Comparison of ENCODE assay signal across 8 cellular contexts in the genomic region with DNA sequence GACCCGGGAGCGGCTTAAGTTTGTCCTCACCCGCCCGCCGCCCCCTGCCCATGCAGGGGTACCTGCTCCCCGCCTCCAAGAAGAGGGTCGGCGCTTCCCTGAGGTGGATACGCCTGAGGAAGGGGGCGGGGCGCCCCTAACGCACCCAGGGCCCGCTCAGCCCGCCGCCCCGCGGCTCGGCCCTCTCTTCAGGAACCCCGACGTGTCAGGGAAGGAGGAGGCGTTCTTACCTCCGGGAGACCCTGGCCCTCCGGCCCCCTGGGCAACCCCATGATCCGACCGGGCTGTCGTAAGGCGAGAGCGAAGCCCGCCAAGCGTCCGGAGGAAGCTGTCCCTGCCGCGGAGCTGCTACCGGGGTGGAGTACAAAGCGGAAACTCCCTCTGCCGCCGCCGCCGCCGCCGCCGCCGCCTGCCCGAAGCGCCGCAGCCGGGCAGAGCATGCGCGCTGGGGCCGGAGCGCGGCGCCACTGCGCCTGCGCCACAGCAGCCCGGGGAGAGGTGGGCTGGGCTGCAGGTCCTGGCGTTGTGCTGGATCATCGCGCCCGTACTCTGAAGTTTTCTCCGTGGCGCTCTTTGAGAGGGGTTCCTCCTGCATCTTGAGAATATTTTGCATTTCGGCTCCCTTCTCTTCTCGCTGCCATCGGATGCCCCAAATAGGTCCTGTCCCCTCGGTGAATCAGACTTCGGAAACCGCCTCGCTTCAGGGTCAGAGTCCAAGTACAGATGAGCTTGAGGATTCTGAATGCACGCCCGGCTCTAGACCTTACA. TPM values are rescaled to one million over a fixed set of nuclear protein-coding genes. Genes with fewer than 3 reads are reported as not detected.
DNase-seq lines count a peak whose midpoint lies in the region; TF ChIP-seq lines count a peak whose summit lies in the region.

A gene with protein sequence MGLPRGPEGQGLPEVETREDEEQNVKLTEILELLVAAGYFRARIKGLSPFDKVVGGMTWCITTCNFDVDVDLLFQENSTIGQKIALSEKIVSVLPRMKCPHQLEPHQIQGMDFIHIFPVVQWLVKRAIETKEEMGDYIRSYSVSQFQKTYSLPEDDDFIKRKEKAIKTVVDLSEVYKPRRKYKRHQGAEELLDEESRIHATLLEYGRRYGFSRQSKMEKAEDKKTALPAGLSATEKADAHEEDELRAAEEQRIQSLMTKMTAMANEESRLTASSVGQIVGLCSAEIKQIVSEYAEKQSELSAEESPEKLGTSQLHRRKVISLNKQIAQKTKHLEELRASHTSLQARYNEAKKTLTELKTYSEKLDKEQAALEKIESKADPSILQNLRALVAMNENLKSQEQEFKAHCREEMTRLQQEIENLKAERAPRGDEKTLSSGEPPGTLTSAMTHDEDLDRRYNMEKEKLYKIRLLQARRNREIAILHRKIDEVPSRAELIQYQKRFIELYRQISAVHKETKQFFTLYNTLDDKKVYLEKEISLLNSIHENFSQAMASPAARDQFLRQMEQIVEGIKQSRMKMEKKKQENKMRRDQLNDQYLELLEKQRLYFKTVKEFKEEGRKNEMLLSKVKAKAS (minus strand): TSS at position 347 of the 768 bp plus-strand sequence. CDS start 75 bp downstream, at position 272.

- TF ChIP-seq CTCF in fibroblast of the aortic adventitia (IDR thresholded peaks at IDR 0.05; ENCODE audit: insufficient read depth, low read length) = no peak
- no peak for TF ChIP-seq CTCF in nephron progenitor cell (IDR thresholded peaks at IDR 0.05)

- H3K4me3 Mint-ChIP-seq in nephron progenitor cell = peak within 1 kb of the TSS; percentile 95
- H3K4me3 Mint-ChIP-seq in stimulated activated naive CD8-positive, alpha-beta T cell treated with anti-CD3 and anti-CD28 coated beads, Interleukin-15, Interleukin-2, amounts not matched to agents 100 ng/mL and 50 ng/mL, for 24 hours = peak within 1 kb of the TSS; percentile 93

- H3K27ac Mint-ChIP-seq in nephron progenitor cell = peak within 1 kb of the TSS; percentile 41
- peak within 1 kb of the TSS; percentile 73 for H3K27ac Mint-ChIP-seq in stimulated activated naive CD8-positive, alpha-beta T cell treated with anti-CD3 and anti-CD28 coated beads, Interleukin-15, Interleukin-2, amounts not matched to agents 100 ng/mL and 50 ng/mL, for 24 hours

- peaks cover 24% of the 10 kb centered on the region for H3K4me1 Mint-ChIP-seq in nephron progenitor cell
- H3K4me1 Mint-ChIP-seq in stimulated activated naive CD8-positive, alpha-beta T cell treated with anti-CD3 and anti-CD28 coated beads, Interleukin-15, Interleukin-2, amounts not matched to agents 100 ng/mL and 50 ng/mL, for 24 hours (ENCODE audit: low read depth) = peaks cover 39% of the 10 kb centered on the region

- peak; percentile 83 for TF ChIP-seq POLR2A in Raji (IDR thresholded peaks at IDR 0.05; ENCODE audit: insufficient read depth, low read depth, low read length)

- H3K27me3 Mint-ChIP-seq in nephron progenitor cell (ENCODE audit: low read depth, poor library complexity) = peaks cover 28% of the 10 kb centered on the region
- no peaks in the 10 kb centered on the region for H3K27me3 Mint-ChIP-seq in stimulated activated naive CD8-positive, alpha-beta T cell treated with anti-CD3 and anti-CD28 coated beads, Interleukin-15, Interleukin-2, amounts not matched to agents 100 ng/mL and 50 ng/mL, for 24 hours

- H3K9me3 Mint-ChIP-seq in nephron progenitor cell = peaks cover 5% of the 10 kb centered on the region
- H3K9me3 Mint-ChIP-seq in stimulated activated naive CD8-positive, alpha-beta T cell treated with anti-CD3 and anti-CD28 coated beads, Interleukin-15, Interleukin-2, amounts not matched to agents 100 ng/mL and 50 ng/mL, for 24 hours = no peaks in the 10 kb centered on the region

- DNase-seq in EL (peak; percentile 85), GOT3 (lab: John Stamatoyannopoulos, UW) (peak; percentile 73), LHCN-M2 (ENCODE audit: low read depth) (peak; percentile 73), fibroblast of the aortic adventitia (ENCODE audit: low read depth) (peak; percentile 78), nephron progenitor cell (peak; percentile 91)
- DNase-seq in activated effector memory CD4-positive, alpha-beta T cell treated with Interleukin-2 at 50 U/mL for 16 hours = peak; percentile 82

- H3K36me3 Mint-ChIP-seq in nephron progenitor cell (ENCODE audit: low read depth) = peaks cover 7% of the 10 kb centered on the region
- H3K36me3 Mint-ChIP-seq in stimulated activated naive CD8-positive, alpha-beta T cell treated with anti-CD3 and anti-CD28 coated beads, Interleukin-15, Interleukin-2, amounts not matched to agents 100 ng/mL and 50 ng/mL, for 24 hours (ENCODE audit: low read depth) = peaks cover 4% of the 10 kb centered on the region

- H3K4me3 ChIP-seq in fibroblast of the aortic adventitia (ENCODE audit: low read depth, low read length) = peak within 1 kb of the TSS; percentile 92

RNA-seq across cellular contexts. Expression of the gene that starts here (rescaled TPM):
- total RNA-seq in LHCN-M2 (2014; rRNA removed) = 10.8 and 15.3 TPM in 2 replicates
- polyA plus RNA-seq in LHCN-M2 (2012) = 6.9 TPM
- total RNA-seq in fibroblast of the aortic adventitia (ENCODE audit: low replicate concordance) = 23.9 and 30.5 TPM in 2 replicates

Comparison
In these comparisons a context has a peak if more than half of its experiments do, and no peak if none do; other contexts are left out.
1. Peak in every context shown above with its lines: DNase-seq and H3K4me3 ChIP-seq.